In genomic region chr7:7176421-7177043, GRCh38 we compare ENCODE assay signal across 9 cellular contexts. TPM values are rescaled to one million over a fixed set of nuclear protein-coding genes. Genes with fewer than 3 reads are reported as not detected.
DNase-seq lines count a peak whose midpoint lies in the region; ATAC-seq and TF ChIP-seq lines count a peak whose summit lies in the region.
"Had no signal": no experiment of that assay in that cellular context is flagged by ENCODE, and none has a peak within 500 bp of the region (broad histone marks: within the 10 kb centered on the region; RNA-seq: fewer than 3 reads in every experiment).

No MANE protein-coding gene starts in this region.

- H3K4me1 ChIP-seq in PC-3 (ENCODE audit: insufficient read depth, low read length) (peaks cover 40% of the 10 kb centered on the region), MM.1S (ENCODE audit: low read length) (peaks cover 4% of the 10 kb centered on the region)

- DNase-seq in GM04504 (ENCODE audit: low read depth) (peak; percentile 58), PC-3 (peak; percentile 84), progenitor cell of endocrine pancreas (ENCODE audit: low spot score, unreplicated experiment) (no peak), NCI-H510A treated with DMSO at 0.1 percent for 48 hours (lab: John Stamatoyannopoulos, UW) (no peak), MM.1S (no peak)

- no peaks in the 10 kb centered on the region for H3K79me2 ChIP-seq in PC-3 (ENCODE audit: low read length)
- H3K79me2 ChIP-seq in MM.1S (ENCODE audit: low read length), result no peaks in the 10 kb centered on the region

- H3K9ac ChIP-seq in PC-3 (ENCODE audit: low read length) (peak overlapping the region; percentile 59), MM.1S (ENCODE audit: low read length) (no peak overlapping the region)

- H3K27ac ChIP-seq in PC-3 (ENCODE audit: low read length), result peak overlapping the region; percentile 91
- no peak overlapping the region for H3K27ac ChIP-seq in MM.1S (ENCODE audit: low read length)

- H3K27me3 ChIP-seq in PC-3 (ENCODE audit: low read length), result no peaks in the 10 kb centered on the region
- no peaks in the 10 kb centered on the region for H3K27me3 ChIP-seq in MM.1S (replicated peaks; ENCODE audit: insufficient read depth, low read length)

- H3K4me3 ChIP-seq in PC-3 (ENCODE audit: low read length) (peak overlapping the region; percentile 52), MM.1S (ENCODE audit: low read length) (no peak overlapping the region)

- peak; percentile 68 for ATAC-seq in PC-3
- peak; percentile 88 for ATAC-seq in esophagus mucosa
- ATAC-seq in HG02588 (IDR thresholded peaks at IDR 0.05; ENCODE audit: unreplicated experiment), result no peak
- no peak for ATAC-seq in HG03097 (IDR thresholded peaks at IDR 0.05; ENCODE audit: low FRiP score, unreplicated experiment)

- TSS peak; percentile 16 for BruUV-seq in PC-3 (replicated peaks; lab: Mats Ljungman, UMichigan)

- peaks cover 14% of the 10 kb centered on the region for H3K9me3 Mint-ChIP-seq in progenitor cell of endocrine pancreas (ENCODE audit: low read depth)

- H3K36me3 ChIP-seq in PC-3 (ENCODE audit: low read depth, low read length) (no peaks in the 10 kb centered on the region), MM.1S (replicated peaks; ENCODE audit: insufficient read depth, low read length) (no peaks in the 10 kb centered on the region)

- no peak overlapping the region for H3K4me3 Mint-ChIP-seq in progenitor cell of endocrine pancreas (ENCODE audit: low read depth)
- H3K4me3 Mint-ChIP-seq: central memory CD8-positive, alpha-beta T cell had no signal

- POLR2A ChIA-PET in PC-3 (lab: Charles Lee; ENCODE audit: unreplicated experiment), result interaction anchor here (0.6 to 0.7 kb wide), 2 partner anchors 73 to 514 kb away, joined by 3 read pairs; no protein-coding TSS in a partner anchor

- peaks cover 9% of the 10 kb centered on the region for H3F3A ChIP-seq in PC-3 (ENCODE audit: low read length, unreplicated experiment)
- H3F3A ChIP-seq in MM.1S (ENCODE audit: insufficient read depth, low read length), result peaks cover 7% of the 10 kb centered on the region

- H2AFZ ChIP-seq in PC-3 (ENCODE audit: low read length) (no peak overlapping the region), MM.1S (ENCODE audit: low read length) (no peak overlapping the region)

- TF ChIP-seq CTCF in PC-3 (conservative IDR thresholded peaks at IDR 0.05; ENCODE audit: low read depth, low read length) (no peak), progenitor cell of endocrine pancreas (IDR thresholded peaks at IDR 0.05; ENCODE audit: unreplicated experiment) (no peak), MM.1S (IDR thresholded peaks at IDR 0.05; ENCODE audit: low read length) (no peak)

- H3K9me3 ChIP-seq in PC-3 (ENCODE audit: low read length) (peaks cover 8% of the 10 kb centered on the region), MM.1S (replicated peaks; ENCODE audit: insufficient read depth, low read length) (no peaks in the 10 kb centered on the region)

- H3K27me3 Mint-ChIP-seq in progenitor cell of endocrine pancreas, result no peaks in the 10 kb centered on the region
- H3K27me3 Mint-ChIP-seq: central memory CD8-positive, alpha-beta T cell had no signal

- intact Hi-C loops in PC-3 (cut with micrococcal nuclease), result loop anchor here (1.0 to 2.0 kb wide), 6 partner anchors 54 to 212 kb away; no protein-coding TSS in a partner anchor

- peak overlapping the region; percentile 93 for H3K27ac Mint-ChIP-seq in progenitor cell of endocrine pancreas

- no peaks in the 10 kb centered on the region for H3K9me2 ChIP-seq in PC-3 (replicated peaks; ENCODE audit: low read length)
- no peaks in the 10 kb centered on the region for H3K9me2 ChIP-seq in MM.1S (replicated peaks; ENCODE audit: insufficient read depth, low read length)

- H3K4me1 Mint-ChIP-seq in progenitor cell of endocrine pancreas (ENCODE audit: low read depth), result peaks cover 15% of the 10 kb centered on the region

- CTCF ChIA-PET in PC-3 (lab: Charles Lee), result interaction anchor here (0.5 kb wide), 1 partner anchor 605 kb away, joined by 4 read pairs; no protein-coding TSS in a partner anchor

- H3K4me2 ChIP-seq in PC-3 (ENCODE audit: low read length), result peak overlapping the region; percentile 85
- no peak overlapping the region for H3K4me2 ChIP-seq in MM.1S (ENCODE audit: low read depth, low read length)

- H4K20me1 ChIP-seq in PC-3 (ENCODE audit: low read length) (no peaks in the 10 kb centered on the region), MM.1S (ENCODE audit: insufficient read depth, low read length) (no peaks in the 10 kb centered on the region)

- peaks cover 2% of the 10 kb centered on the region for H3K36me3 Mint-ChIP-seq in progenitor cell of endocrine pancreas (ENCODE audit: insufficient read depth)

RNA-seq across cellular contexts. Expression of gene C1GALT1, which starts 5.8 kb away (rescaled TPM):
- total RNA-seq in PC-3 (2014; rRNA removed), result 19.3 and 32.3 TPM in 2 replicates
- 33.7 TPM for total RNA-seq in esophagus mucosa
- 63.4 and 75.0 TPM in 2 replicates for total RNA-seq in progenitor cell of endocrine pancreas

Comparison
In these comparisons a context has a peak if more than half of its experiments do, and no peak if none do; other contexts are left out.
1. DNase-seq: peak in GM04504 (single experiment) and PC-3 (single experiment); none in progenitor cell of endocrine pancreas (single experiment), NCI-H510A treated with DMSO at 0.1 percent for 48 hours (single experiment) and MM.1S (single experiment).
2. ATAC-seq: peak in PC-3 (single experiment) and esophagus mucosa (single experiment); none in HG02588 (single experiment) and HG03097 (single experiment).